ENCODE assay signal across 18 cellular contexts in the genomic region with DNA sequence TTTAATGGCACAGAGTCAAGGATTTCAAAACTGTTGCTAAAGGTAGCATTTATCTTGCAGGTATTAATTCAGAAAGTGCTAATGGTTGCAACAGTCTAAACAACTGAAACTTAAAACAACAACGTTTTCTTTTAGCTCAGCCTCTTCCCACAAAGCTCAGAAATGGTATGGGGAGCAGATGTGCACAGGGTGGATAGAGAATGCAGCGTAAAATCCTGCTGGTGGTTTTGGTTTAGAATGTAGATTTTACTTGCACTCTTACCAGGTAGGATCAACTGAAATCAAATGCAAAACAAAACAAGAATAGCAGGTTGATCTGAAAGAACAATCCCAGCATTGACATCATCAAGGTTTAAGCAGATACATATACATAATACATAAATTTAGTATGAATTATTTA. TPM values are rescaled to one million over a fixed set of nuclear protein-coding genes. Genes with fewer than 3 reads are reported as not detected.
DNase-seq lines count a peak whose midpoint lies in the region; ATAC-seq and TF ChIP-seq lines count a peak whose summit lies in the region.
"Had no signal": no experiment of that assay in that cellular context is flagged by ENCODE, and none has a peak within 500 bp of the region (broad histone marks: within the 10 kb centered on the region; RNA-seq: fewer than 3 reads in every experiment).

No MANE protein-coding gene starts in this region.

- peaks cover 33% of the 10 kb centered on the region for H3K4me1 ChIP-seq in MM.1S (ENCODE audit: low read length)
- H3K4me1 ChIP-seq in uterus: peaks cover 0 to 4% of the 10 kb centered on the region in 2 donors

- no peak overlapping the region for H2AFZ ChIP-seq in MM.1S (ENCODE audit: low read length)
- H2AFZ ChIP-seq: GM23248 had no signal

- H3K9me3 ChIP-seq in MM.1S (replicated peaks; ENCODE audit: insufficient read depth, low read length) (no peaks in the 10 kb centered on the region), uterus (no peaks in the 10 kb centered on the region)
- H3K9me3 ChIP-seq: MG63 had no signal

- peaks cover 17% of the 10 kb centered on the region for H3K36me3 Mint-ChIP-seq in activated CD8-positive, alpha-beta memory T cell treated with anti-CD3 and anti-CD28 coated beads, Interleukin-2, amount 10 ng/mL, durations not matched to agents 7 days and 5 days
- peaks cover 13% of the 10 kb centered on the region for H3K36me3 Mint-ChIP-seq in activated naive CD8-positive, alpha-beta T cell
- H3K36me3 Mint-ChIP-seq in naive thymus-derived CD8-positive, alpha-beta T cell: peaks cover 0 to 11% (median 8%) of the 10 kb centered on the region in 3 donors

- intact Hi-C loops in uterus (cut with DNase I; ENCODE audit: low total_unique reads): no loop called here

- H3F3A ChIP-seq in MM.1S (ENCODE audit: insufficient read depth, low read length): peaks cover 22% of the 10 kb centered on the region

- no peak for DNase-seq in activated CD8-positive, alpha-beta memory T cell treated with anti-CD3 and anti-CD28 coated beads, Interleukin-2, amount 10 ng/mL, durations not matched to agents 7 days and 5 days
- DNase-seq in activated CD8-positive, alpha-beta memory T cell treated with anti-CD3 and anti-CD28 coated beads, Interleukin-2, amount 50 U/mL, for 48 hours: no peak
- DNase-seq in MM.1S (peak; percentile 58), CD1c-positive myeloid dendritic cell (ENCODE audit: extremely low spot score) (no peak), GM13977 (ENCODE audit: low spot score) (no peak), uterus (no peak)
- DNase-seq in naive thymus-derived CD8-positive, alpha-beta T cell: no peak
- DNase-seq: activated effector memory CD4-positive, alpha-beta T cell treated with anti-CD3 and anti-CD28 coated beads, Interleukin-2, amount 50 U/mL, for 16 hours; GM23248; IMR-90; MG63; NCI-H1694 treated with DMSO at 0.1 percent for 48 hours; PC-3; retina; SHP77; stimulated activated CD4-positive, alpha-beta T cell treated with anti-CD3 and anti-CD28 coated beads, Interleukin-4, amount 100 ng/mL, for 4 hours had no signal

- H3K27me3 Mint-ChIP-seq in activated CD8-positive, alpha-beta memory T cell treated with anti-CD3 and anti-CD28 coated beads, Interleukin-2, amount 10 ng/mL, durations not matched to agents 7 days and 5 days: no peaks in the 10 kb centered on the region
- H3K27me3 Mint-ChIP-seq in activated naive CD8-positive, alpha-beta T cell: no peaks in the 10 kb centered on the region
- H3K27me3 Mint-ChIP-seq in naive thymus-derived CD8-positive, alpha-beta T cell: no peaks in the 10 kb centered on the region
- H3K27me3 Mint-ChIP-seq: B cell had no signal

- H3K27ac ChIP-seq in MM.1S (ENCODE audit: low read length) (peak overlapping the region; percentile 56; the same call in 1 of the 2 replicates), uterus (no peak overlapping the region)
- H3K27ac ChIP-seq: GM23248 had no signal

- H3K9me2 ChIP-seq in MM.1S (replicated peaks; ENCODE audit: insufficient read depth, low read length): no peaks in the 10 kb centered on the region

- H3K27me3 ChIP-seq in MM.1S (replicated peaks; ENCODE audit: insufficient read depth, low read length) (no peaks in the 10 kb centered on the region), uterus (no peaks in the 10 kb centered on the region)
- H3K27me3 ChIP-seq: MG63 had no signal

- peak overlapping the region; percentile 83 for H3K27ac Mint-ChIP-seq in activated CD8-positive, alpha-beta memory T cell treated with anti-CD3 and anti-CD28 coated beads, Interleukin-2, amount 10 ng/mL, durations not matched to agents 7 days and 5 days
- peak overlapping the region; percentile 96 for H3K27ac Mint-ChIP-seq in activated naive CD8-positive, alpha-beta T cell
- H3K27ac Mint-ChIP-seq in naive thymus-derived CD8-positive, alpha-beta T cell: peak overlapping the region in 9 of 10 donors; percentile 38 to 91 (median 75)
- H3K27ac Mint-ChIP-seq: B cell had no signal

- H3K79me2 ChIP-seq in MM.1S (ENCODE audit: low read length): peaks cover 11% of the 10 kb centered on the region

- in situ Hi-C loops in GM13977 (cut with MboI; ENCODE audit: low pct_unique_long_range_greater_than_20kb, low sequenced_read_pairs, unreplicated experiment): loop anchor here (25.0 kb wide), 2 partner anchors 133 to 358 kb away; partner anchors contain the start of gene ZNF326

- TF ChIP-seq CTCF in MM.1S (IDR thresholded peaks at IDR 0.05; ENCODE audit: low read length) (no peak), GM13977 (IDR thresholded peaks at IDR 0.05; ENCODE audit: extremely low read depth, insufficient read depth, missing control alignments) (no peak), uterus (IDR thresholded peaks at IDR 0.05) (no peak)

- no peak for TF ChIP-seq POLR2A in uterus (IDR thresholded peaks at IDR 0.05)

- no peaks in the 10 kb centered on the region for H3K9me3 Mint-ChIP-seq in activated CD8-positive, alpha-beta memory T cell treated with anti-CD3 and anti-CD28 coated beads, Interleukin-2, amount 10 ng/mL, durations not matched to agents 7 days and 5 days (ENCODE audit: low read depth)
- no peaks in the 10 kb centered on the region for H3K9me3 Mint-ChIP-seq in activated naive CD8-positive, alpha-beta T cell (ENCODE audit: low read depth)
- H3K9me3 Mint-ChIP-seq in naive thymus-derived CD8-positive, alpha-beta T cell: no peaks in the 10 kb centered on the region

- H4K20me1 ChIP-seq in MM.1S (ENCODE audit: insufficient read depth, low read length): no peaks in the 10 kb centered on the region

- peaks cover 59% of the 10 kb centered on the region for H3K4me1 Mint-ChIP-seq in activated CD8-positive, alpha-beta memory T cell treated with anti-CD3 and anti-CD28 coated beads, Interleukin-2, amount 10 ng/mL, durations not matched to agents 7 days and 5 days
- H3K4me1 Mint-ChIP-seq in activated naive CD8-positive, alpha-beta T cell (ENCODE audit: low read depth): peaks cover 70% of the 10 kb centered on the region
- H3K4me1 Mint-ChIP-seq in naive thymus-derived CD8-positive, alpha-beta T cell: peaks cover 32 to 71% (median 64%) of the 10 kb centered on the region in 4 donors

- CTCF ChIA-PET in activated CD8-positive, alpha-beta memory T cell treated with anti-CD3 and anti-CD28 coated beads, Interleukin-2, amount 10 ng/mL, durations not matched to agents 7 days and 5 days (lab: Charles Lee): interaction anchor here (1.2 to 18.5 kb wide), 7 partner anchors 13 to 131 kb away, joined by 3 to 239 read pairs (median 8); no protein-coding TSS in a partner anchor

- no peak for ATAC-seq in activated CD8-positive, alpha-beta memory T cell treated with anti-CD3 and anti-CD28 coated beads, Interleukin-2, amount 10 ng/mL, durations not matched to agents 7 days and 5 days
- no peak for ATAC-seq in naive thymus-derived CD8-positive, alpha-beta T cell
- ATAC-seq: PC-3 had no signal

- H3K9ac ChIP-seq in MM.1S (ENCODE audit: low read length): no peak overlapping the region
- H3K9ac ChIP-seq: GM23248 had no signal

- H3K4me3 Mint-ChIP-seq in activated CD8-positive, alpha-beta memory T cell treated with anti-CD3 and anti-CD28 coated beads, Interleukin-2, amount 10 ng/mL, durations not matched to agents 7 days and 5 days: peak overlapping the region; percentile 34
- H3K4me3 Mint-ChIP-seq in activated naive CD8-positive, alpha-beta T cell: peak overlapping the region; percentile 52
- H3K4me3 Mint-ChIP-seq in naive thymus-derived CD8-positive, alpha-beta T cell: peak overlapping the region in 8 of 10 donors; percentile 5 to 93 (median 44)
- H3K4me3 Mint-ChIP-seq: B cell had no signal

- H3K4me2 ChIP-seq in MM.1S (ENCODE audit: low read depth, low read length): peak overlapping the region; percentile 15

- POLR2A ChIA-PET in naive thymus-derived CD8-positive, alpha-beta T cell (lab: Charles Lee): interaction anchor here (0.6 to 13.2 kb wide), 6 partner anchors 10 to 135 kb away, joined by 3 to 329 read pairs (median 22); no protein-coding TSS in a partner anchor

- H3K36me3 ChIP-seq in MM.1S (replicated peaks; ENCODE audit: insufficient read depth, low read length) (no peaks in the 10 kb centered on the region), uterus (no peaks in the 10 kb centered on the region)
- H3K36me3 ChIP-seq: MG63 had no signal

- no peak overlapping the region for H3K4me3 ChIP-seq in MM.1S (ENCODE audit: low read length)
- no peak overlapping the region for H3K4me3 ChIP-seq in uterus
- H3K4me3 ChIP-seq: GM23248, MG63 had no signal

RNA-seq across cellular contexts. Expression of gene LRRC8C, which starts 3.8 kb away (rescaled TPM):
- total RNA-seq in activated CD8-positive, alpha-beta memory T cell treated with anti-CD3 and anti-CD28 coated beads, Interleukin-2, amount 10 ng/mL, durations not matched to agents 7 days and 5 days: 10 to 100 TPM; 43.5 to 44.3 TPM
- 10 to 100 TPM; 52.2 to 53.3 TPM for total RNA-seq in naive thymus-derived CD8-positive, alpha-beta T cell
- polyA plus RNA-seq in naive thymus-derived CD8-positive, alpha-beta T cell: 10 to 100 TPM; 10.0 to 19.2 (median 14.2) TPM
- 10 to 100 TPM; 10.9 to 23.8 (median 19.8) TPM for total RNA-seq in uterus
